9 cellular contexts compared by ENCODE assay signal in genomic region chr11:94417386-94417987, GRCh38. TPM values are rescaled to one million over a fixed set of nuclear protein-coding genes. Genes with fewer than 3 reads are reported as not detected.
DNase-seq lines count a peak whose midpoint lies in the region; ATAC-seq, FAIRE-seq and TF ChIP-seq lines count a peak whose summit lies in the region.
"Had no signal": no experiment of that assay in that cellular context is flagged by ENCODE, and none has a peak within 500 bp of the region (broad histone marks: within the 10 kb centered on the region; RNA-seq: fewer than 3 reads in every experiment).

No MANE protein-coding gene starts in this region.

- H3T11ph ChIP-seq in H9 (ENCODE audit: low read length), result no peak overlapping the region

- TF ChIP-seq CTCF in H9 (conservative IDR thresholded peaks at IDR 0.05), result peak; percentile 70
- peak; percentile 38 for TF ChIP-seq CTCF in WI38 (IDR thresholded peaks at IDR 0.05; ENCODE audit: low read depth, low read length)
- TF ChIP-seq CTCF in kidney epithelial cell (IDR thresholded peaks at IDR 0.05; ENCODE audit: insufficient read depth, low read length, poor library complexity, severe bottlenecking), result peak; percentile 56

- H3K4me2 ChIP-seq in H9 (ENCODE audit: insufficient read depth, insufficient read length, low read length), result no peak overlapping the region

- no peak overlapping the region for H3K14ac ChIP-seq in H9 (ENCODE audit: insufficient read depth, low read length)

- no peak overlapping the region for H3K18ac ChIP-seq in H9 (ENCODE audit: insufficient read length, low read depth, low read length)

- H3K4me3 Mint-ChIP-seq in H9, result no peak overlapping the region
- H3K4me3 Mint-ChIP-seq in naive thymus-derived CD8-positive, alpha-beta T cell, result no peak overlapping the region
- H3K4me3 Mint-ChIP-seq in activated naive CD8-positive, alpha-beta T cell treated with anti-CD3 and anti-CD28 coated beads for 36 hours, result no peak overlapping the region
- H3K4me3 Mint-ChIP-seq: activated naive CD4-positive, alpha-beta T cell treated with anti-CD3 and anti-CD28 coated beads, Interleukin-2, amount 50 U/mL, for 24 hours had no signal

- H4K20me1 ChIP-seq in H9 (ENCODE audit: control insufficient read depth, insufficient read depth, insufficient read length), result no peaks in the 10 kb centered on the region

- no peaks in the 10 kb centered on the region for H3K27me3 Mint-ChIP-seq in H9 (ENCODE audit: low read depth)
- no peaks in the 10 kb centered on the region for H3K27me3 Mint-ChIP-seq in naive thymus-derived CD8-positive, alpha-beta T cell
- no peaks in the 10 kb centered on the region for H3K27me3 Mint-ChIP-seq in activated naive CD8-positive, alpha-beta T cell treated with anti-CD3 and anti-CD28 coated beads for 36 hours
- H3K27me3 Mint-ChIP-seq: activated naive CD4-positive, alpha-beta T cell treated with anti-CD3 and anti-CD28 coated beads, Interleukin-2, amount 50 U/mL, for 24 hours had no signal

- H3K36me3 Mint-ChIP-seq in H9 (ENCODE audit: insufficient read depth in 1 of 3, low read depth in 3 of 3), result peaks cover 5 to 18% (median 11%) of the 10 kb centered on the region in 3 experiments; a peak in 5 of 7 replicates
- peaks cover 14 to 60% (median 17%) of the 10 kb centered on the region in 3 donors for H3K36me3 Mint-ChIP-seq in naive thymus-derived CD8-positive, alpha-beta T cell
- peaks cover 22% of the 10 kb centered on the region for H3K36me3 Mint-ChIP-seq in activated naive CD8-positive, alpha-beta T cell treated with anti-CD3 and anti-CD28 coated beads for 36 hours

- H3K4ac ChIP-seq in H9 (ENCODE audit: low read depth, low read length), result no peak overlapping the region

- no peak overlapping the region for H3K56ac ChIP-seq in H9 (ENCODE audit: insufficient read length, low read depth, low read length)

- no peak overlapping the region for H4K8ac ChIP-seq in H9 (replicated peaks; ENCODE audit: insufficient read length, low read depth, low read length)

- H2BK12ac ChIP-seq in H9 (ENCODE audit: insufficient read length, low read depth, low read length), result no peak overlapping the region

- in situ Hi-C loops in ACHN (cut with HindIII; ENCODE audit: low pct_ligation_motif_present, low pct_unique_long_range_greater_than_20kb, low sequenced_read_pairs), result no loop called here

- H3K27ac ChIP-seq in H9 (ENCODE audit: insufficient read length, low read depth, low read length), result no peak overlapping the region

- no peak overlapping the region for H4K5ac ChIP-seq in H9 (ENCODE audit: insufficient read length, low read depth, low read length)

- no peaks in the 10 kb centered on the region for H3K79me1 ChIP-seq in H9 (ENCODE audit: insufficient read depth, low read depth, low read length, poor library complexity, severe bottlenecking)

- no peak overlapping the region for H2AFZ ChIP-seq in H9 (ENCODE audit: low read length)

- FAIRE-seq in RCC 7860 (lab: Jason Lieb, UNC), result no peak

- no peak overlapping the region for H2BK5ac ChIP-seq in H9 (ENCODE audit: insufficient read length, low read length)

- H3K79me2 ChIP-seq in H9 (ENCODE audit: insufficient read depth, low read length), result no peaks in the 10 kb centered on the region

- H3K27ac Mint-ChIP-seq in H9, result no peak overlapping the region
- no peak overlapping the region for H3K27ac Mint-ChIP-seq in naive thymus-derived CD8-positive, alpha-beta T cell
- H3K27ac Mint-ChIP-seq in activated naive CD8-positive, alpha-beta T cell treated with anti-CD3 and anti-CD28 coated beads for 36 hours, result no peak overlapping the region
- H3K27ac Mint-ChIP-seq: activated naive CD4-positive, alpha-beta T cell treated with anti-CD3 and anti-CD28 coated beads, Interleukin-2, amount 50 U/mL, for 24 hours had no signal

- H3K4me3 ChIP-seq in WI38 (ENCODE audit: low read depth, low read length) (no peak overlapping the region), kidney epithelial cell (ENCODE audit: low read depth, low read length) (no peak overlapping the region)

- H3K9me3 Mint-ChIP-seq in H9, result no peaks in the 10 kb centered on the region
- peaks cover 0 to 4% (median 0%) of the 10 kb centered on the region in 9 donors for H3K9me3 Mint-ChIP-seq in naive thymus-derived CD8-positive, alpha-beta T cell
- H3K9me3 Mint-ChIP-seq in activated naive CD8-positive, alpha-beta T cell treated with anti-CD3 and anti-CD28 coated beads for 36 hours, result peaks cover 2% of the 10 kb centered on the region
- H3K9me3 Mint-ChIP-seq: activated naive CD4-positive, alpha-beta T cell treated with anti-CD3 and anti-CD28 coated beads, Interleukin-2, amount 50 U/mL, for 24 hours had no signal

- no CpG with 5 or more reads among the region's 4 CpGs for WGBS in H9 (ENCODE audit: extremely low coverage, insufficient read length, low lambda C conversion rate)

- DNase-seq in ACHN, result peak; percentile 39
- no peak for DNase-seq in H9
- no peak for DNase-seq in kidney epithelial cell (ENCODE audit: low read depth)
- no peak for DNase-seq in RCC 7860 (ENCODE audit: low spot score)
- DNase-seq in naive thymus-derived CD8-positive, alpha-beta T cell, result no peak
- no peak for DNase-seq in NCI-H774 (lab: John Stamatoyannopoulos, UW)
- no peak for DNase-seq in activated naive CD8-positive, alpha-beta T cell treated with anti-CD3 and anti-CD28 coated beads for 36 hours

- no peaks in the 10 kb centered on the region for H3K23me2 ChIP-seq in H9 (ENCODE audit: insufficient read length, low read depth, low read length, poor library complexity, severe bottlenecking)

- H3K4me1 ChIP-seq in H9 (ENCODE audit: insufficient read depth, low read length), result no peaks in the 10 kb centered on the region

- no peaks in the 10 kb centered on the region for H3K9me3 ChIP-seq in H9 (ENCODE audit: control insufficient read depth, low read depth, low read length)

- POLR2A ChIA-PET in naive thymus-derived CD8-positive, alpha-beta T cell (lab: Charles Lee), result no interaction called here

- no peak overlapping the region for H4K91ac ChIP-seq in H9 (ENCODE audit: insufficient read length, low read depth, low read length)

- H3K27me3 ChIP-seq in H9 (ENCODE audit: insufficient read depth, low read length) (no peaks in the 10 kb centered on the region), kidney epithelial cell (ENCODE audit: control insufficient read depth, insufficient read depth, low read length) (no peaks in the 10 kb centered on the region)

- H2BK120ac ChIP-seq in H9 (ENCODE audit: low read depth, low read length, poor library complexity, severe bottlenecking), result no peak overlapping the region

- H2AK5ac ChIP-seq in H9 (ENCODE audit: insufficient read length, low read length), result no peak overlapping the region

- H3K23ac ChIP-seq in H9 (ENCODE audit: insufficient read length, low read depth, low read length), result no peak overlapping the region

- no peaks in the 10 kb centered on the region for H3K36me3 ChIP-seq in kidney epithelial cell (ENCODE audit: control insufficient read depth, insufficient read depth, low read length)

- H2BK15ac ChIP-seq in H9 (ENCODE audit: low read depth, low read length), result no peak overlapping the region

- no peaks in the 10 kb centered on the region for H3K4me1 Mint-ChIP-seq in H9
- no peaks in the 10 kb centered on the region for H3K4me1 Mint-ChIP-seq in naive thymus-derived CD8-positive, alpha-beta T cell
- no peaks in the 10 kb centered on the region for H3K4me1 Mint-ChIP-seq in activated naive CD8-positive, alpha-beta T cell treated with anti-CD3 and anti-CD28 coated beads for 36 hours
- H3K4me1 Mint-ChIP-seq: activated naive CD4-positive, alpha-beta T cell treated with anti-CD3 and anti-CD28 coated beads, Interleukin-2, amount 50 U/mL, for 24 hours had no signal

- no peak for ATAC-seq in naive thymus-derived CD8-positive, alpha-beta T cell

- H3K9ac ChIP-seq in H9 (ENCODE audit: extremely low read depth, insufficient read length, low read length), result no peak overlapping the region

- no peak overlapping the region for H2BK20ac ChIP-seq in H9 (ENCODE audit: low read depth, low read length, poor library complexity, severe bottlenecking)

RNA-seq across cellular contexts. Expression of gene GPR83, which starts 16.3 kb away (rescaled TPM):
- total RNA-seq in H9 (2021) (0.15 TPM in 1 of 2 replicates, not detected in the other), kidney epithelial cell (0.07 TPM in 1 of 2 replicates, not detected in the other)
- under 1 TPM; 0.11 to 0.29 TPM for total RNA-seq in naive thymus-derived CD8-positive, alpha-beta T cell
- polyA plus RNA-seq in naive thymus-derived CD8-positive, alpha-beta T cell, result under 1 TPM in 1 of 3 donors, not detected in 2; 0.14 TPM
- total RNA-seq in activated naive CD8-positive, alpha-beta T cell treated with anti-CD3 and anti-CD28 coated beads for 36 hours, result under 1 TPM in 1 of 2 experiments, not detected in 1; 0.06 TPM
